Comparison of ENCODE assay signal across 22 cellular contexts in the genomic region with DNA sequence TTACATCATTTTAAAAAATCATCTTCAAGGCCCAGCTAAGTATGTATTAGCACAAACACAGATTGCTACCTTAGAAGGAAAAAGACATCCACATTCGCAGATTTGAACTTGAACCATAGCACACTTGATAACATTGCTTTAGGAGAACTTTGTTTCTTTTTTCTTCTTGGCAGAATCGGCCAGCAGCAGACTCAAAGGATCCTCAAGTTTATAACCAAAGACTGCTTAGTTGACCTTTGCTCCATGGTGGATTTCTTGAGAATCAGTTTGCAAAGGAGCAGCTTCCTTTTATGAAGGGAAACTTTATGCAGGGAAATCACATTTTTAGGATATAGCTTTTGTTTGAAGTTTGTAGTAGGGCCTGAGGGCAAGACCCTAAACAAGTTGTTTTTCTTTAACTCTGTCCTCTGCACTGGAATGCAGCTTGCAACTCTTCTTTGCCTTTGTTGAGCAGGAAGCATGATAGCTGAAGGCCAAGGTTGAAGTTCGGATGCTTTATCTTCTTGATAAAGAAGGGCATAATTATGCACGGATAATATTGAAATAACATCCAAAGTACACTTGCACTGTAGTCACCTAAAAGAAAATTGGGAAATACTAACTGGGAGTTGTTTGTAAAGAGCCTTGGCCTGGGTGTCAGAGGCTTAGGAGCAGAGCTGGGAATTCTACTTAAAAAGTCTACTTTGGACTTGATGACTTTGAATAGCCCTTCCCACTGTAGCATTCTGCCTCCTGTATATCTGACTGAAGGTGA.
DNase-seq lines count a peak whose midpoint lies in the region; ATAC-seq, FAIRE-seq and TF ChIP-seq lines count a peak whose summit lies in the region.
"Had no signal": no experiment of that assay in that cellular context is flagged by ENCODE, and none has a peak within 500 bp of the region (broad histone marks: within the 10 kb centered on the region; RNA-seq: fewer than 3 reads in every experiment).

No MANE protein-coding gene starts in this region.

- H3K4me1 ChIP-seq in cardiac muscle cell (ENCODE audit: low read depth) (no peaks in the 10 kb centered on the region), heart left ventricle (no peaks in the 10 kb centered on the region), hepatocyte (ENCODE audit: insufficient read depth) (peaks cover 10% of the 10 kb centered on the region), liver (ENCODE audit: control insufficient read depth in 4 of 4, insufficient read depth in 4 of 4, low read length in 3 of 4) (no peaks in the 10 kb centered on the region), small intestine (ENCODE audit: control insufficient read depth in 2 of 2, insufficient read depth in 1 of 2, low read depth in 1 of 2, low read length in 1 of 2) (peaks cover 3 to 7% of the 10 kb centered on the region in 2 donors), adrenal gland (replicated peaks in 1 of 2) (peaks cover 5 to 11% of the 10 kb centered on the region in 2 donors)
- H3K4me1 ChIP-seq: BLaER1 had no signal

- TF ChIP-seq RAD21 in liver (IDR thresholded peaks at IDR 0.05) = no peak

- H3K9me3 ChIP-seq in cardiac muscle cell (ENCODE audit: low read depth) = no peaks in the 10 kb centered on the region
- H3K9me3 ChIP-seq in heart left ventricle = peaks cover 0 to 1% (median 0%) of the 10 kb centered on the region in 12 donors
- H3K9me3 ChIP-seq in hepatocyte (ENCODE audit: low read depth) = no peaks in the 10 kb centered on the region
- no peaks in the 10 kb centered on the region for H3K9me3 ChIP-seq in liver (ENCODE audit: control insufficient read depth in 4 of 4, low read length in 3 of 4)
- H3K9me3 ChIP-seq in small intestine (ENCODE audit: control insufficient read depth, low read depth) = no peaks in the 10 kb centered on the region
- H3K9me3 ChIP-seq in adrenal gland (replicated peaks in 1 of 3) = no peaks in the 10 kb centered on the region

- H3K9ac ChIP-seq in liver (ENCODE audit: low read depth in 1 of 2, low read length in 2 of 2) = no peak overlapping the region
- H3K9ac ChIP-seq: BLaER1 had no signal

- H3K27ac ChIP-seq in cardiac muscle cell (peak overlapping the region; percentile 30), heart left ventricle (no peak overlapping the region), hepatocyte (peak overlapping the region; percentile 38), liver (ENCODE audit: low read depth in 1 of 2, low read length in 2 of 2) (no peak overlapping the region), small intestine (ENCODE audit: low read depth in 1 of 2, low read length in 1 of 2) (peak overlapping the region in 1 of 2 donors; percentile 12), adrenal gland (peak overlapping the region in 2 of 5 donors; percentile 10 to 36)
- H3K27ac ChIP-seq: 22Rv1, BLaER1, C4-2B had no signal

- H3K9me2 ChIP-seq in hepatocyte (replicated peaks; ENCODE audit: insufficient read depth) = no peaks in the 10 kb centered on the region

- WGBS in heart left ventricle, 4 donors = 49 to 60% (median 53%) methylated on average over 4 of the region's 4 CpGs
- WGBS in hepatocyte (ENCODE audit: low lambda C conversion rate, missing lambda C conversion rate) = 60% methylated on average over 4 of the region's 4 CpGs
- WGBS in liver = 40% methylated on average over 4 of the region's 4 CpGs
- 9 to 43% (median 24%) methylated on average over 4 of the region's 4 CpGs for WGBS in small intestine, 3 donors
- WGBS in adrenal gland, 4 donors = 25 to 36% (median 33%) methylated on average over 4 of the region's 4 CpGs

- peak overlapping the region; percentile 41 for H3K4me2 ChIP-seq in hepatocyte
- H3K4me2 ChIP-seq: BLaER1, GM23338 had no signal

- H3K27me3 ChIP-seq in cardiac muscle cell (no peaks in the 10 kb centered on the region), heart left ventricle (no peaks in the 10 kb centered on the region), hepatocyte (no peaks in the 10 kb centered on the region), liver (ENCODE audit: control insufficient read depth in 4 of 4, insufficient read depth in 4 of 4, low read length in 3 of 4) (no peaks in the 10 kb centered on the region), small intestine (ENCODE audit: control insufficient read depth in 2 of 2, insufficient read depth in 2 of 2, low read length in 2 of 2) (no peaks in the 10 kb centered on the region), adrenal gland (no peaks in the 10 kb centered on the region)
- H3K27me3 ChIP-seq: BLaER1 had no signal

- DNase-seq in cardiac muscle cell (ENCODE audit: low read depth in 1 of 2, low spot score in 1 of 2) (no peak), heart left ventricle (no peak), hepatocyte (ENCODE audit: low spot score) (peak; percentile 18), small intestine (peak; percentile 95), adrenal gland (no peak), medulla oblongata (ENCODE audit: extremely low spot score) (no peak)
- DNase-seq: Caco-2; CD4-positive, CD25-positive, alpha-beta regulatory T cell; CD8-positive, alpha-beta T cell; DMS153; DND-41; H9 had no signal

- ATAC-seq in heart left ventricle = no peak
- no peak for ATAC-seq in HG02678 (IDR thresholded peaks at IDR 0.05; ENCODE audit: unreplicated experiment)
- ATAC-seq: CD8-positive, alpha-beta T cell; HCT116 had no signal

- intact Hi-C loops in heart left ventricle (cut with DNase I) = no loop called here
- intact Hi-C loops in adrenal gland (cut with DNase I) = no loop called here

- no peaks in the 10 kb centered on the region for H3K79me2 ChIP-seq in hepatocyte

- H3K4me3 ChIP-seq in cardiac muscle cell = no peak overlapping the region
- H3K4me3 ChIP-seq in heart left ventricle = no peak overlapping the region
- H3K4me3 ChIP-seq in hepatocyte = no peak overlapping the region
- H3K4me3 ChIP-seq in liver (ENCODE audit: low read depth in 1 of 3, low read length in 3 of 3) = no peak overlapping the region
- H3K4me3 ChIP-seq in small intestine (ENCODE audit: low read depth in 1 of 2, low read length in 2 of 2) = no peak overlapping the region
- H3K4me3 ChIP-seq in adrenal gland = no peak overlapping the region
- H3K4me3 ChIP-seq: BLaER1, GM23338 had no signal

- no peak overlapping the region for H2AFZ ChIP-seq in hepatocyte
- H2AFZ ChIP-seq: GM23338 had no signal

- no peaks in the 10 kb centered on the region for H3K36me3 ChIP-seq in cardiac muscle cell
- peaks cover 0 to 10% (median 0%) of the 10 kb centered on the region in 9 donors for H3K36me3 ChIP-seq in heart left ventricle
- no peaks in the 10 kb centered on the region for H3K36me3 ChIP-seq in hepatocyte (replicated peaks; ENCODE audit: insufficient read depth, low read depth)
- H3K36me3 ChIP-seq in liver (ENCODE audit: control insufficient read depth in 4 of 4, insufficient read depth in 3 of 4, low read depth in 1 of 4, low read length in 3 of 4) = no peaks in the 10 kb centered on the region
- H3K36me3 ChIP-seq in small intestine (ENCODE audit: control insufficient read depth in 2 of 2, insufficient read depth in 2 of 2, low read length in 2 of 2) = no peaks in the 10 kb centered on the region
- no peaks in the 10 kb centered on the region for H3K36me3 ChIP-seq in adrenal gland (replicated peaks in 1 of 2)
- H3K36me3 ChIP-seq: BLaER1 had no signal

- TF ChIP-seq CTCF in cardiac muscle cell (IDR thresholded peaks at IDR 0.05; ENCODE audit: low read depth, low read length) = no peak
- no peak for TF ChIP-seq CTCF in heart left ventricle (IDR thresholded peaks at IDR 0.05)
- no peak for TF ChIP-seq CTCF in hepatocyte (IDR thresholded peaks at IDR 0.05; ENCODE audit: poor library complexity)
- TF ChIP-seq CTCF in liver (IDR thresholded peaks at IDR 0.05; ENCODE audit: low read depth, low read length, missing input control) = no peak
- no peak for TF ChIP-seq CTCF in adrenal gland (IDR thresholded peaks at IDR 0.05)

- TF ChIP-seq POLR2A in heart left ventricle (IDR thresholded peaks at IDR 0.05) = no peak
- no peak for TF ChIP-seq POLR2A in adrenal gland (IDR thresholded peaks at IDR 0.05)

- no peak for FAIRE-seq in small intestine (lab: Jason Lieb, UNC)
- FAIRE-seq: A204.1, G401.6, GM12892 had no signal

- H4K20me1 ChIP-seq in hepatocyte (ENCODE audit: insufficient read depth, poor library complexity, severe bottlenecking) = no peaks in the 10 kb centered on the region
- H4K20me1 ChIP-seq: BLaER1 had no signal

TF ChIP-seq in liver, 16 proteins besides CTCF, POLR2A, EP300 and RAD21:
- peak; percentile 41 for TF ChIP-seq NR2F2 (IDR thresholded peaks at IDR 0.05)
- TF ChIP-seq, protein P1, sequence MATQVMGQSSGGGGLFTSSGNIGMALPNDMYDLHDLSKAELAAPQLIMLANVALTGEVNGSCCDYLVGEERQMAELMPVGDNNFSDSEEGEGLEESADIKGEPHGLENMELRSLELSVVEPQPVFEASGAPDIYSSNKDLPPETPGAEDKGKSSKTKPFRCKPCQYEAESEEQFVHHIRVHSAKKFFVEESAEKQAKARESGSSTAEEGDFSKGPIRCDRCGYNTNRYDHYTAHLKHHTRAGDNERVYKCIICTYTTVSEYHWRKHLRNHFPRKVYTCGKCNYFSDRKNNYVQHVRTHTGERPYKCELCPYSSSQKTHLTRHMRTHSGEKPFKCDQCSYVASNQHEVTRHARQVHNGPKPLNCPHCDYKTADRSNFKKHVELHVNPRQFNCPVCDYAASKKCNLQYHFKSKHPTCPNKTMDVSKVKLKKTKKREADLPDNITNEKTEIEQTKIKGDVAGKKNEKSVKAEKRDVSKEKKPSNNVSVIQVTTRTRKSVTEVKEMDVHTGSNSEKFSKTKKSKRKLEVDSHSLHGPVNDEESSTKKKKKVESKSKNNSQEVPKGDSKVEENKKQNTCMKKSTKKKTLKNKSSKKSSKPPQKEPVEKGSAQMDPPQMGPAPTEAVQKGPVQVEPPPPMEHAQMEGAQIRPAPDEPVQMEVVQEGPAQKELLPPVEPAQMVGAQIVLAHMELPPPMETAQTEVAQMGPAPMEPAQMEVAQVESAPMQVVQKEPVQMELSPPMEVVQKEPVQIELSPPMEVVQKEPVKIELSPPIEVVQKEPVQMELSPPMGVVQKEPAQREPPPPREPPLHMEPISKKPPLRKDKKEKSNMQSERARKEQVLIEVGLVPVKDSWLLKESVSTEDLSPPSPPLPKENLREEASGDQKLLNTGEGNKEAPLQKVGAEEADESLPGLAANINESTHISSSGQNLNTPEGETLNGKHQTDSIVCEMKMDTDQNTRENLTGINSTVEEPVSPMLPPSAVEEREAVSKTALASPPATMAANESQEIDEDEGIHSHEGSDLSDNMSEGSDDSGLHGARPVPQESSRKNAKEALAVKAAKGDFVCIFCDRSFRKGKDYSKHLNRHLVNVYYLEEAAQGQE (IDR thresholded peaks at IDR 0.05) = no peak

Comparison
In these comparisons a context has a peak if more than half of its experiments do, and no peak if none do; other contexts are left out.
1. H3K27ac ChIP-seq: peak in cardiac muscle cell (single experiment) and hepatocyte (single experiment); none in heart left ventricle (0 of 12) and liver (0 of 2).
2. DNase-seq: peak in hepatocyte (single experiment) and small intestine (single experiment); none in cardiac muscle cell (0 of 2), heart left ventricle (0 of 5), adrenal gland (0 of 7) and medulla oblongata (single experiment).